10 cellular contexts compared by ENCODE assay signal in the genomic region with DNA sequence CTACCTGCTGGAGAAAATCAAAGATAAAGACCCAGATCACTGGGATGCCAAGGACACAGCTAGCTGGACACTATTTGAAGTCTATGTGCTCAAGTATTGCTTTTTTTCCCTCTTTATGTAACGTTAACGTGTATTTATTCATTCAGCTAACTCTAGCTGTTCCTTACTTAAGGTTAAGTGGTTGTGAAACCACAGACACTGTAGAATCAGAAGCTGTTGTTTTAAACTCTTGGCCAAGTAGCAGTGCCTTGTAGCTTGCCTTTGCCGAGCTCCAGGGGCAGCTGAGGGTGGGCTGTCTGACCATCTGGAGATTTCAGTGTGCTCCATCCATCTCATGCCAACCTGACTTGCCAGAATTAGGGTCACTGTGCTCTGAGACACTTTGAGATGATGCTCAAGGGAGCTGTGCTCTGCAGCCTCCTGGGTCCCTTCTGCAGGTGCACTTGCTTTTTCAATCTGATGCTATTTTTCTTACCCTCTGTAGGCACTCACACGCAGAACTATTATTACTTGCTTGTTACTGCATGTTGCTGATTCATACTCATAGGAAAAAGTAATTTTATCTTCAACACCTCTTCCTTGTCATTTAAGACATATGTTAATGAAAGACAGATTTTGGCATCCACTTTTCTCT.
DNase-seq lines count a peak whose midpoint lies in the region; ATAC-seq lines count a peak whose summit lies in the region.
"Had no signal": no experiment of that assay in that cellular context is flagged by ENCODE, and none has a peak within 500 bp of the region (broad histone marks: within the 10 kb centered on the region; RNA-seq: fewer than 3 reads in every experiment).

No MANE protein-coding gene starts in this region.

- peak; percentile 2 for DNase-seq in stimulated activated naive CD4-positive, alpha-beta T cell treated with Interleukin-2 at 50 U/mL for 16 hours (lab: John Stamatoyannopoulos, UW)
- no peak for DNase-seq in stimulated activated naive CD4-positive, alpha-beta T cell (lab: John Stamatoyannopoulos, UW)
- DNase-seq in superior temporal gyrus (ENCODE audit: extremely low spot score) (peak; percentile 66), NCI-H2227 (lab: John Stamatoyannopoulos, UW; ENCODE audit: unreplicated experiment) (no peak), MV-4-11 (lab: John Stamatoyannopoulos, UW) (no peak)
- DNase-seq: HCEC 1CT, NCI-H2081 treated with DMSO at 0.1 percent for 48 hours had no signal

- peak; percentile 29 for ATAC-seq in HG03108 (IDR thresholded peaks at IDR 0.05; ENCODE audit: unreplicated experiment)
- no peak for ATAC-seq in GM19023 (IDR thresholded peaks at IDR 0.05; ENCODE audit: unreplicated experiment)

- peak overlapping the region; percentile 72 for H3K27ac ChIP-seq in angular gyrus (ENCODE audit: low read depth, low read length)

Comparison
In these comparisons a context has a peak if more than half of its experiments do, and no peak if none do; other contexts are left out.
1. DNase-seq: peak in stimulated activated naive CD4-positive, alpha-beta T cell treated with Interleukin-2 at 50 U/mL for 16 hours (single experiment) and superior temporal gyrus (single experiment); none in stimulated activated naive CD4-positive, alpha-beta T cell (0 of 6), NCI-H2227 (single experiment) and MV-4-11 (single experiment).